8 cellular contexts compared by ENCODE assay signal in the genomic region with DNA sequence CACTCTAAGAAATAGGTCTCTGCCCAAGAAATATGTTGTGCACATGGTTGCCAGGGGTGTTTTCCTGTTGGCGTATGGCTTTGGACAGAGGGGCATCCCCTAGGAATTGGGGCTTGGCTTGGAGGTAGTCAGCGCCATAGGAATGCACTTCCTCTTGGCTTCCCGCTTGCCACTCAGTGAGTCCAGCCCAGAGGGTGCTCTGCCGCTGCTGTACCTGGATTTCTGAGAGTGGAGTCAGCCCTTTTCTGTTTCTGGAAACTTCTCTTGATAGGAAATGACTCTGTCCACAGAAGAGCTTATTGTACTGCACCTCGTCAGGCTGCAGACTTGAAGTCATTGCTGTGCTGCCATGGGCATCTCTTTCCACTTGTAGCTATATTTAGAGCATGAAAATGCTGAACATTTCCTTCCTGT.
DNase-seq lines count a peak whose midpoint lies in the region; ATAC-seq and TF ChIP-seq lines count a peak whose summit lies in the region.

No MANE protein-coding gene starts in this region.

- H3K27ac ChIP-seq in right cardiac atrium (ENCODE audit: low read length) (peak overlapping the region; percentile 76), suprapubic skin (peak overlapping the region; percentile 18)

- no peak for TF ChIP-seq POLR2A in suprapubic skin (IDR thresholded peaks at IDR 0.05)

- H3K9me3 Mint-ChIP-seq in activated T-cell treated with anti-CD3 and anti-CD28 coated beads, Interleukin-2, amount 50 U/mL, for 72 hours: no peaks in the 10 kb centered on the region
- H3K9me3 Mint-ChIP-seq in activated CD8-positive, alpha-beta T cell treated with anti-CD3 and anti-CD28 coated beads, Interleukin-2, amount 10 ng/mL, durations not matched to agents 7 days and 5 days (ENCODE audit: insufficient read depth): no peaks in the 10 kb centered on the region

- peaks cover 64% of the 10 kb centered on the region for H3K4me1 Mint-ChIP-seq in activated T-cell treated with anti-CD3 and anti-CD28 coated beads, Interleukin-2, amount 50 U/mL, for 72 hours (ENCODE audit: low read depth)
- peaks cover 39% of the 10 kb centered on the region for H3K4me1 Mint-ChIP-seq in activated CD8-positive, alpha-beta T cell treated with anti-CD3 and anti-CD28 coated beads, Interleukin-2, amount 10 ng/mL, durations not matched to agents 7 days and 5 days (ENCODE audit: low read depth)

- intact Hi-C loops in right cardiac atrium (cut with DNase I): no loop called here
- intact Hi-C loops in posterior vena cava (cut with DNase I): no loop called here

- H3K4me3 ChIP-seq in right cardiac atrium (ENCODE audit: low read length) (peak overlapping the region; percentile 16), suprapubic skin (peak overlapping the region; percentile 23)

- peak; percentile 49 to 72 for ATAC-seq in activated T-cell treated with anti-CD3 and anti-CD28 coated beads, Interleukin-2, amount 50 U/mL, for 72 hours (replicated peaks in 1 of 2)
- ATAC-seq in activated CD8-positive, alpha-beta T cell treated with anti-CD3 and anti-CD28 coated beads, Interleukin-2, amount 10 ng/mL, durations not matched to agents 7 days and 5 days: peak; percentile 66
- ATAC-seq in right cardiac atrium: peak; percentile 51 to 74

- CTCF ChIA-PET in activated CD8-positive, alpha-beta T cell treated with anti-CD3 and anti-CD28 coated beads, Interleukin-2, amount 10 ng/mL, durations not matched to agents 7 days and 5 days (lab: Charles Lee): interaction anchor here (1.2 to 2.5 kb wide), 3 partner anchors 9 to 298 kb away, joined by 4 to 7 read pairs (median 6); no protein-coding TSS in a partner anchor

- 5% methylated on average over 5 of the region's 5 CpGs for WGBS in right cardiac atrium
- 10% methylated on average over 5 of the region's 5 CpGs for WGBS in suprapubic skin

- no peaks in the 10 kb centered on the region for H3K36me3 Mint-ChIP-seq in activated T-cell treated with anti-CD3 and anti-CD28 coated beads, Interleukin-2, amount 50 U/mL, for 72 hours (ENCODE audit: insufficient read depth in 2 of 2)
- H3K36me3 Mint-ChIP-seq in activated CD8-positive, alpha-beta T cell treated with anti-CD3 and anti-CD28 coated beads, Interleukin-2, amount 10 ng/mL, durations not matched to agents 7 days and 5 days (ENCODE audit: low read depth): peaks cover 9% of the 10 kb centered on the region

- H3K4me1 ChIP-seq in right cardiac atrium (ENCODE audit: control insufficient read depth, insufficient read depth, low read length): peaks cover 18% of the 10 kb centered on the region
- peaks cover 41% of the 10 kb centered on the region for H3K4me1 ChIP-seq in suprapubic skin

- TF ChIP-seq CTCF in suprapubic skin (IDR thresholded peaks at IDR 0.05) (no peak), GM20000 (IDR thresholded peaks at IDR 0.05; ENCODE audit: extremely low read depth, missing control alignments) (no peak)

- peak overlapping the region; percentile 50 to 84 for H3K4me3 Mint-ChIP-seq in activated T-cell treated with anti-CD3 and anti-CD28 coated beads, Interleukin-2, amount 50 U/mL, for 72 hours
- no peak overlapping the region for H3K4me3 Mint-ChIP-seq in activated CD8-positive, alpha-beta T cell treated with anti-CD3 and anti-CD28 coated beads, Interleukin-2, amount 10 ng/mL, durations not matched to agents 7 days and 5 days

- no peaks in the 10 kb centered on the region for H3K9me3 ChIP-seq in right cardiac atrium (ENCODE audit: control insufficient read depth, low read length)
- no peaks in the 10 kb centered on the region for H3K9me3 ChIP-seq in suprapubic skin

- no peaks in the 10 kb centered on the region for H3K36me3 ChIP-seq in suprapubic skin

- peak overlapping the region; percentile 88 for H3K27ac Mint-ChIP-seq in activated T-cell treated with anti-CD3 and anti-CD28 coated beads, Interleukin-2, amount 50 U/mL, for 72 hours
- H3K27ac Mint-ChIP-seq in activated CD8-positive, alpha-beta T cell treated with anti-CD3 and anti-CD28 coated beads, Interleukin-2, amount 10 ng/mL, durations not matched to agents 7 days and 5 days: no peak overlapping the region

- TF ChIP-seq EP300 in suprapubic skin (IDR thresholded peaks at IDR 0.05): no peak

- no peak for DNase-seq in activated T-cell treated with anti-CD3 and anti-CD28 coated beads, Interleukin-2, amount 50 U/mL, for 72 hours
- no peak for DNase-seq in activated T-cell treated with anti-CD3 and anti-CD28 coated beads, Interleukin-2, amount 50 U/mL, for 48 hours
- no peak for DNase-seq in activated CD8-positive, alpha-beta T cell treated with anti-CD3 and anti-CD28 coated beads, Interleukin-2, amount 10 ng/mL, durations not matched to agents 7 days and 5 days
- DNase-seq in right cardiac atrium (no peak), suprapubic skin (ENCODE audit: low spot score in 2 of 2) (no peak), DMS153 treated with DMSO at 0.1 percent for 48 hours (lab: John Stamatoyannopoulos, UW; ENCODE audit: unreplicated experiment) (no peak), posterior vena cava (ENCODE audit: low spot score) (no peak), GM20000 (ENCODE audit: low spot score) (no peak)

- POLR2A ChIA-PET in activated CD8-positive, alpha-beta T cell treated with anti-CD3 and anti-CD28 coated beads, Interleukin-2, amount 10 ng/mL, durations not matched to agents 7 days and 5 days (lab: Charles Lee): interaction anchor here (0.8 kb wide), 1 partner anchor 10 kb away, joined by 4 read pairs; no protein-coding TSS in a partner anchor

- H3K27me3 ChIP-seq in right cardiac atrium (ENCODE audit: control insufficient read depth, insufficient read depth): no peaks in the 10 kb centered on the region
- no peaks in the 10 kb centered on the region for H3K27me3 ChIP-seq in suprapubic skin

- H3K27me3 Mint-ChIP-seq in activated T-cell treated with anti-CD3 and anti-CD28 coated beads, Interleukin-2, amount 50 U/mL, for 72 hours (ENCODE audit: low read depth): no peaks in the 10 kb centered on the region
- no peaks in the 10 kb centered on the region for H3K27me3 Mint-ChIP-seq in activated CD8-positive, alpha-beta T cell treated with anti-CD3 and anti-CD28 coated beads, Interleukin-2, amount 10 ng/mL, durations not matched to agents 7 days and 5 days (ENCODE audit: low read depth)
